In the genomic region with DNA sequence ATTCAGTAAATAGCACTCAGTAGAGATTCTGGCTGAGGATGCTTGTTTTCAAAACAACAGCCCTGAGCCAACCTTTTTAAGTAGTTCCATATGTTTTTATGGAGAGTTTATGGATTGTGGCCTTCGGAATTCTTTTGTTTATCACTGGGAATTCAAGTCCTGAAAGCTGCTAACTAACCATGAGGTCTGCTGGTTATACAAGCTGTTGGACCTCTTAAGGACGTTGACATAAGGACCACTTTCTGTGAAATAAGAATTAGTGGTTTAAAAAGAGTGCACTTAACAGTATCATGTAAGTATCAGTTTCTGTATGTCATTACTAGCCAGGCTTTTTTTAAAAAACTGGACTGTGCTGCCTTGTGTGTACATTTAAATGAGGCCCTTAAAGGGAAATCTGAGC, we compare ENCODE assay signal across 10 cellular contexts.
A peak's percentile ranks its signal among the peaks of the same experiment; 100 is the strongest.
DNase-seq lines count a peak whose midpoint lies in the region; ATAC-seq and TF ChIP-seq lines count a peak whose summit lies in the region.
"Had no signal": no experiment of that assay in that cellular context is flagged by ENCODE, and none has a peak within 500 bp of the region (broad histone marks: within the 10 kb centered on the region; RNA-seq: fewer than 3 reads in every experiment).

No MANE protein-coding gene starts in this region.

- peaks cover 36% of the 10 kb centered on the region for H3K4me1 Mint-ChIP-seq in brain

- H3K36me3 Mint-ChIP-seq in brain: no peaks in the 10 kb centered on the region

- TF ChIP-seq CTCF in brain (conservative IDR thresholded peaks at IDR 0.05) (no peak), dorsolateral prefrontal cortex (IDR thresholded peaks at IDR 0.05 in 54 of 56, conservative IDR thresholded peaks at IDR 0.05 in 2 of 56; ENCODE audit: low read depth in 1 of 56, partially characterized antibody in 56 of 56) (no peak)

- H3K4me2 ChIP-seq in BLaER1 treated with 17β-estradiol and CSF1 and Interleukin-3, amounts not matched to agents 10 nM and 100 nM: peak overlapping the region in 6 of 11 experiments; percentile 63 to 76 (median 67); a peak in 11 of 22 replicates
- H3K4me2 ChIP-seq: neural progenitor cell had no signal

- no peaks in the 10 kb centered on the region for H3K36me3 ChIP-seq in BLaER1 treated with 17β-estradiol and CSF1 and Interleukin-3, amounts not matched to agents 10 nM and 100 nM
- H3K36me3 ChIP-seq: neural progenitor cell had no signal

- no peak overlapping the region for H3K4me3 ChIP-seq in BLaER1 treated with 17β-estradiol and CSF1 and Interleukin-3, amounts not matched to agents 10 nM and 100 nM
- H3K4me3 ChIP-seq in dorsolateral prefrontal cortex: no peak overlapping the region
- H3K4me3 ChIP-seq: neural progenitor cell had no signal

- DNase-seq in activated gamma-delta T cell treated with Interleukin-2 at 50 U/mL for 16 hours (no peak), dorsolateral prefrontal cortex (no peak), T-helper 2 cell (no peak)
- DNase-seq in stimulated activated CD4-positive, alpha-beta T cell treated with anti-CD3 and anti-CD28 coated beads, Interleukin-4, amount 100 ng/mL, for 4 hours: no peak

- peaks cover 0 to 9% (median 3%) of the 10 kb centered on the region in 5 experiments for H3K9me3 Mint-ChIP-seq in brain
- H3K9me3 Mint-ChIP-seq: dendritic cell treated with granulocyte-macrophage colony-stimulating factor and Interleukin-4, amounts not matched to agents 40 ng/mL and 50 ng/mL, for 4 days had no signal

- H3K27me3 ChIP-seq in BLaER1 treated with 17β-estradiol and CSF1 and Interleukin-3, amounts not matched to agents 10 nM and 100 nM: no peaks in the 10 kb centered on the region
- H3K27me3 ChIP-seq in dorsolateral prefrontal cortex: no peaks in the 10 kb centered on the region
- H3K27me3 ChIP-seq: neural progenitor cell had no signal

- no peaks in the 10 kb centered on the region for H3K27me3 Mint-ChIP-seq in brain
- H3K27me3 Mint-ChIP-seq: dendritic cell treated with granulocyte-macrophage colony-stimulating factor and Interleukin-4, amounts not matched to agents 40 ng/mL and 50 ng/mL, for 4 days had no signal

- peaks cover 0 to 11% (median 10%) of the 10 kb centered on the region in 11 experiments; a peak in 10 of 22 replicates for H3K9me3 ChIP-seq in BLaER1 treated with 17β-estradiol and CSF1 and Interleukin-3, amounts not matched to agents 10 nM and 100 nM (replicated peaks in 1 of 11)

- H3K4me3 Mint-ChIP-seq in brain: no peak overlapping the region
- H3K4me3 Mint-ChIP-seq: dendritic cell treated with granulocyte-macrophage colony-stimulating factor and Interleukin-4, amounts not matched to agents 40 ng/mL and 50 ng/mL, for 4 days; neural progenitor cell had no signal

- peak overlapping the region in 5 of 11 experiments; percentile 63 to 74 (median 73); a peak in 10 of 22 replicates for H3K27ac ChIP-seq in BLaER1 treated with 17β-estradiol and CSF1 and Interleukin-3, amounts not matched to agents 10 nM and 100 nM
- H3K27ac ChIP-seq in dorsolateral prefrontal cortex: no peak overlapping the region
- H3K27ac ChIP-seq: neural progenitor cell had no signal

- intact Hi-C loops in dorsolateral prefrontal cortex (cut with DNase I): no loop called here

- H3K4me1 ChIP-seq in BLaER1 treated with 17β-estradiol and CSF1 and Interleukin-3, amounts not matched to agents 10 nM and 100 nM: peaks cover 0 to 59% (median 27%) of the 10 kb centered on the region in 10 experiments; a peak in 17 of 20 replicates
- H3K4me1 ChIP-seq: neural progenitor cell had no signal

- no peaks in the 10 kb centered on the region for H4K20me1 ChIP-seq in BLaER1 treated with 17β-estradiol and CSF1 and Interleukin-3, amounts not matched to agents 10 nM and 100 nM

- peak overlapping the region in 3 of 5 experiments; percentile 32 to 91 (median 41) for H3K27ac Mint-ChIP-seq in brain

- H3K9ac ChIP-seq in BLaER1 treated with 17β-estradiol and CSF1 and Interleukin-3, amounts not matched to agents 10 nM and 100 nM: no peak overlapping the region
- H3K9ac ChIP-seq: neural progenitor cell had no signal

- ATAC-seq in GM19452 (IDR thresholded peaks at IDR 0.05; ENCODE audit: unreplicated experiment) (peak; percentile 53), HG03135 (IDR thresholded peaks at IDR 0.05; ENCODE audit: unreplicated experiment) (peak; percentile 57)
